10 cellular contexts compared by ENCODE assay signal in the genomic region with DNA sequence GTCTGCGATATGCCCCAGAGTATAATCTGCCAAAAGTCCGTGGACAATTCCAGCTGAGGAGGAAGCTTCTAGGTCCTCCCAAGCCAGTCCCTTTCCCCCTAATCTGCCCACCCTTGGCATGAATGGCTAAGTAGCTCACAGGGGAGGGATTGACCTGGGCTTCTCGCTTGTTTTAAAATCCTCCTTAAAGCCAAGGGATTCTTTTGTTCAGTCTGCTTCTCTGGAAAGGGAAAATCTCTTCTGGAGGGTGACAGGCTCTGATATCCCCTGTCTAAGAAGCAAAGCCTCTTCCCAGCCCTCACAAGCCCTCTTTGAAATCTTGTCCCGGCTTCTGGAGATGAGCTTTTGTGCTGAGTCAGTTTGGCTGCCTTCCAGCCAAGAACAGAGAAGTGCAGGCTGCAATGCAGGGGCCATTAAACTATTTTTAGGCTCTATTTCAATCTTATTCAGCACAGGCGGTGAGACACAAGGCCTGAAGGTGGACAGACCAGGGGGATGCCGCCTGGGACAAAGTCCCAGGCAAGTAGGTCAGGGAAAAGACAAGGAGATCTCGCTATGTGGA. TPM values are rescaled to one million over a fixed set of nuclear protein-coding genes. Genes with fewer than 3 reads are reported as not detected.
DNase-seq lines count a peak whose midpoint lies in the region; ATAC-seq and TF ChIP-seq lines count a peak whose summit lies in the region.
"Had no signal": no experiment of that assay in that cellular context is flagged by ENCODE, and none has a peak within 500 bp of the region (broad histone marks: within the 10 kb centered on the region; RNA-seq: fewer than 3 reads in every experiment).

No MANE protein-coding gene starts in this region.

- peak; percentile 89 for DNase-seq in EH (ENCODE audit: low read depth)
- peak; percentile 14 for DNase-seq in NCI-H524 treated with DMSO at 0.1 percent for 48 hours (lab: John Stamatoyannopoulos, UW)
- DNase-seq in effector memory CD8-positive, alpha-beta T cell = no peak
- no peak for DNase-seq in nephron progenitor cell
- no peak for DNase-seq in iPS-NIHi7 (ENCODE audit: extremely low spot score)
- no peak for DNase-seq in occipital lobe (lab: John Stamatoyannopoulos, UW)
- DNase-seq in NCI-H146 (lab: John Stamatoyannopoulos, UW) = no peak
- DNase-seq: NCI-H69, spleen had no signal

- H3K9me3 Mint-ChIP-seq in effector memory CD8-positive, alpha-beta T cell = no peaks in the 10 kb centered on the region
- H3K9me3 Mint-ChIP-seq in nephron progenitor cell = no peaks in the 10 kb centered on the region
- H3K9me3 Mint-ChIP-seq in stimulated activated memory B cell treated with anti-CD40 and anti-IgM and Interleukin-4, amounts not matched to agents 10 μg/mL and 1 μg/mL and 100 μg/mL, for 72 hours = no peaks in the 10 kb centered on the region

- H3K27ac Mint-ChIP-seq in effector memory CD8-positive, alpha-beta T cell = peak overlapping the region; percentile 9 to 71
- H3K27ac Mint-ChIP-seq in nephron progenitor cell = peak overlapping the region; percentile 98
- no peak overlapping the region for H3K27ac Mint-ChIP-seq in stimulated activated memory B cell treated with anti-CD40 and anti-IgM and Interleukin-4, amounts not matched to agents 10 μg/mL and 1 μg/mL and 100 μg/mL, for 72 hours

- H3K4me3 Mint-ChIP-seq in effector memory CD8-positive, alpha-beta T cell = no peak overlapping the region
- no peak overlapping the region for H3K4me3 Mint-ChIP-seq in nephron progenitor cell
- no peak overlapping the region for H3K4me3 Mint-ChIP-seq in stimulated activated memory B cell treated with anti-CD40 and anti-IgM and Interleukin-4, amounts not matched to agents 10 μg/mL and 1 μg/mL and 100 μg/mL, for 72 hours

- H3K4me1 Mint-ChIP-seq in effector memory CD8-positive, alpha-beta T cell (ENCODE audit: low read depth in 2 of 2) = no peaks in the 10 kb centered on the region
- H3K4me1 Mint-ChIP-seq in nephron progenitor cell = peaks cover 3% of the 10 kb centered on the region
- H3K4me1 Mint-ChIP-seq in stimulated activated memory B cell treated with anti-CD40 and anti-IgM and Interleukin-4, amounts not matched to agents 10 μg/mL and 1 μg/mL and 100 μg/mL, for 72 hours = no peaks in the 10 kb centered on the region

- H3K27me3 Mint-ChIP-seq in effector memory CD8-positive, alpha-beta T cell = no peaks in the 10 kb centered on the region
- H3K27me3 Mint-ChIP-seq in nephron progenitor cell (ENCODE audit: low read depth, poor library complexity) = no peaks in the 10 kb centered on the region
- no peaks in the 10 kb centered on the region for H3K27me3 Mint-ChIP-seq in stimulated activated memory B cell treated with anti-CD40 and anti-IgM and Interleukin-4, amounts not matched to agents 10 μg/mL and 1 μg/mL and 100 μg/mL, for 72 hours

- no peak for ATAC-seq in effector memory CD8-positive, alpha-beta T cell (replicated peaks)
- ATAC-seq in stimulated activated memory B cell treated with anti-CD40 and anti-IgM and Interleukin-4, amounts not matched to agents 10 μg/mL and 1 μg/mL and 100 μg/mL, for 72 hours = no peak

- peaks cover 44% of the 10 kb centered on the region for H3K36me3 Mint-ChIP-seq in effector memory CD8-positive, alpha-beta T cell (ENCODE audit: insufficient read depth)
- H3K36me3 Mint-ChIP-seq in nephron progenitor cell (ENCODE audit: low read depth) = peaks cover 51% of the 10 kb centered on the region
- peaks cover 47% of the 10 kb centered on the region for H3K36me3 Mint-ChIP-seq in stimulated activated memory B cell treated with anti-CD40 and anti-IgM and Interleukin-4, amounts not matched to agents 10 μg/mL and 1 μg/mL and 100 μg/mL, for 72 hours

- TF ChIP-seq CTCF in nephron progenitor cell (IDR thresholded peaks at IDR 0.05) = no peak

RNA-seq across cellular contexts. Expression of a gene that starts 23.9 kb away (rescaled TPM):
- total RNA-seq in occipital lobe = 0.47 TPM

RNA-seq across cellular contexts. Expression of a gene that starts 49.7 kb away (rescaled TPM):
- total RNA-seq in occipital lobe = 33.5 TPM

Comparison
In these comparisons a context has a peak if more than half of its experiments do, and no peak if none do; other contexts are left out.
1. DNase-seq: peak in EH (single experiment) and NCI-H524 treated with DMSO at 0.1 percent for 48 hours (single experiment); none in effector memory CD8-positive, alpha-beta T cell (0 of 3), nephron progenitor cell (single experiment), iPS-NIHi7 (single experiment), occipital lobe (single experiment) and NCI-H146 (single experiment).